ENCODE assay signal across 22 cellular contexts in genomic region chr22:49775191-49776052, GRCh38.
"Had no signal": no experiment of that assay in that cellular context is flagged by ENCODE, and none has a peak within 500 bp of the region (broad histone marks: within the 10 kb centered on the region; RNA-seq: fewer than 3 reads in every experiment).

No MANE protein-coding gene starts in this region.

- H3K4me3 ChIP-seq: cardiac muscle cell, Peyer's patch had no signal

- DNase-seq: activated CD4-positive, alpha-beta T cell treated with anti-CD3 and anti-CD28 coated beads for 48 hours; activated CD4-positive, alpha-beta T cell treated with anti-CD3 and anti-CD28 coated beads, Interleukin-2, amount 50 U/mL, for 4 hours; activated CD4-positive, CD25-positive, alpha-beta regulatory T cell treated with anti-CD3 and anti-CD28 coated beads, Interleukin-2, amount 50 U/mL, for 72 hours; activated CD8-positive, alpha-beta memory T cell treated with anti-CD3 and anti-CD28 coated beads, Interleukin-2, amount 50 U/mL, for 48 hours; activated CD8-positive, alpha-beta T cell treated with anti-CD3 and anti-CD28 coated beads, Interleukin-2, amount 10 ng/mL, durations not matched to agents 7 days and 5 days; activated gamma-delta T cell treated with Interleukin-2 at 50 U/mL for 16 hours; activated naive CD4-positive, alpha-beta T cell treated with anti-CD3 and anti-CD28 coated beads, Interleukin-2, amount 10 ng/mL, durations not matched to agents 7 days and 5 days; activated naive CD8-positive, alpha-beta T cell treated with anti-CD3 and anti-CD28 coated beads for 36 hours; activated T-cell treated with anti-CD3 and anti-CD28 coated beads, Interleukin-2, amount 50 U/mL, for 4 hours; brain microvascular endothelial cell; NCI-H1048; NCI-H146; NCI-H187 treated with DMSO at 0.1 percent for 48 hours; NCI-H2081 treated with DMSO at 0.1 percent for 48 hours; NCI-H446; NCI-H524; Peyer's patch; SIG-M5; T-helper 17 cell; T-helper 9 cell had no signal

- H3K9me3 ChIP-seq: Peyer's patch had no signal

- H3K27me3 ChIP-seq: brain microvascular endothelial cell, cardiac muscle cell, Peyer's patch had no signal

- H3K27ac ChIP-seq: brain microvascular endothelial cell, cardiac muscle cell, Peyer's patch had no signal

- H3K4me1 ChIP-seq: Peyer's patch had no signal

- ATAC-seq: activated CD8-positive, alpha-beta T cell treated with anti-CD3 and anti-CD28 coated beads, Interleukin-2, amount 10 ng/mL, durations not matched to agents 7 days and 5 days; activated T-cell treated with anti-CD3 and anti-CD28 coated beads, Interleukin-2, amount 50 U/mL, for 4 hours; T-helper 17 cell; WTC11 had no signal
